Comparison of ENCODE assay signal across 1 cellular context in the genomic region with DNA sequence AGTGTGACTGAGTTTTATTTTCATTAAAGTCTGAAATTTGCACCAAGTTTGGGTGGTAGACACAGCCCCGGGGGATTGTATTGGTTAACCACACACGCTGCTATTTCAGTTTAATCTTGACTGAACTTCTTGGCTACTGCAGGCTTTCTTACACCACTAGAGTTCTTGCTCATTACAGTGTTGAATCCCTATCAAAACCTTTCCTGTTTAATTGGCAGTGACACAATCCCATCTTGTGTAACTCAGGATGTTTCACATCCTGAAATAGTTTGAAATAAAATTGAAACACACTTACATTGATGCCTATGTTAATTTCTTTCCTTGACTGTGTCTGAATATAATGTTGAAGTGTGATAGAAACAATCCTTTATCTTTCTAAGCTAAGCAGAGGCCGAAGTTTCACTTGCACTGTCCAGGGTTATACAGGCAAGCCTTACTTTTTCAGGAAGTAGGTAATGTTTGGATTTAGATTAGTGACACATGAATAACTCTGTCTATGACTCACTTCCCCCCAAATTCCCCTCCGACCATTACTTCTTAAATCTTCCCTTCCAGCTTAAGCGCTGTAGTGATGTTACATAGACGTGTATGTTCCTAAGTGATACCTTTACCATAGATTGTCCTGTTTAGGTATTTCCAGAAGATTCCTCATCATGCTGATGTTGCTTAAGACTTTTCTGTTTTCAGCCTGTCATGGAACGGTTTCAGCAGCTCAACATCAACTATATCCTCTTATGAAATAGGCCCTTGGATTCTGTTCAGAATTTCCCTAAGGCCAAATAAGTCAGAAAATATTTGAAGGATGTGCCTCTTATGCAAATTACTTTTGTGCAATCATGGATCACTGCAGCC.
A peak's percentile ranks its signal among the peaks of the same experiment; 100 is the strongest.
TF ChIP-seq lines count a peak whose summit lies in the region.

No MANE protein-coding gene starts in this region.

TF ChIP-seq in SK-N-SH, 30 proteins besides CTCF, POLR2A, EP300 and RAD21 (continued from another document):
- TF ChIP-seq GABPA (IDR thresholded peaks at IDR 0.05; ENCODE audit: low read depth) (peak; percentile 55), YY1 (IDR thresholded peaks at IDR 0.05; ENCODE audit: low read depth) (0 out of 2 replicates have a peak, but pooled peaks have one; percentile 17), RFX5 (IDR thresholded peaks at IDR 0.05; ENCODE audit: low read length) (no peak), NFIC (IDR thresholded peaks at IDR 0.05; ENCODE audit: borderline replicate concordance) (peak; percentile 55; the same call in 1 of the 2 replicates), FOXM1 (IDR thresholded peaks at IDR 0.05; ENCODE audit: low read depth) (0 out of 2 replicates have a peak, but pooled peaks have one; percentile 29), MXI1 (IDR thresholded peaks at IDR 0.05; ENCODE audit: low read depth, low read length) (no peak), SMC3 (IDR thresholded peaks at IDR 0.05; ENCODE audit: low read depth, low read length) (no peak)
- TF ChIP-seq, protein P1, sequence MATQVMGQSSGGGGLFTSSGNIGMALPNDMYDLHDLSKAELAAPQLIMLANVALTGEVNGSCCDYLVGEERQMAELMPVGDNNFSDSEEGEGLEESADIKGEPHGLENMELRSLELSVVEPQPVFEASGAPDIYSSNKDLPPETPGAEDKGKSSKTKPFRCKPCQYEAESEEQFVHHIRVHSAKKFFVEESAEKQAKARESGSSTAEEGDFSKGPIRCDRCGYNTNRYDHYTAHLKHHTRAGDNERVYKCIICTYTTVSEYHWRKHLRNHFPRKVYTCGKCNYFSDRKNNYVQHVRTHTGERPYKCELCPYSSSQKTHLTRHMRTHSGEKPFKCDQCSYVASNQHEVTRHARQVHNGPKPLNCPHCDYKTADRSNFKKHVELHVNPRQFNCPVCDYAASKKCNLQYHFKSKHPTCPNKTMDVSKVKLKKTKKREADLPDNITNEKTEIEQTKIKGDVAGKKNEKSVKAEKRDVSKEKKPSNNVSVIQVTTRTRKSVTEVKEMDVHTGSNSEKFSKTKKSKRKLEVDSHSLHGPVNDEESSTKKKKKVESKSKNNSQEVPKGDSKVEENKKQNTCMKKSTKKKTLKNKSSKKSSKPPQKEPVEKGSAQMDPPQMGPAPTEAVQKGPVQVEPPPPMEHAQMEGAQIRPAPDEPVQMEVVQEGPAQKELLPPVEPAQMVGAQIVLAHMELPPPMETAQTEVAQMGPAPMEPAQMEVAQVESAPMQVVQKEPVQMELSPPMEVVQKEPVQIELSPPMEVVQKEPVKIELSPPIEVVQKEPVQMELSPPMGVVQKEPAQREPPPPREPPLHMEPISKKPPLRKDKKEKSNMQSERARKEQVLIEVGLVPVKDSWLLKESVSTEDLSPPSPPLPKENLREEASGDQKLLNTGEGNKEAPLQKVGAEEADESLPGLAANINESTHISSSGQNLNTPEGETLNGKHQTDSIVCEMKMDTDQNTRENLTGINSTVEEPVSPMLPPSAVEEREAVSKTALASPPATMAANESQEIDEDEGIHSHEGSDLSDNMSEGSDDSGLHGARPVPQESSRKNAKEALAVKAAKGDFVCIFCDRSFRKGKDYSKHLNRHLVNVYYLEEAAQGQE (IDR thresholded peaks at IDR 0.05; ENCODE audit: low read depth, low read length), result no peak
- TF ChIP-seq, protein P2, sequence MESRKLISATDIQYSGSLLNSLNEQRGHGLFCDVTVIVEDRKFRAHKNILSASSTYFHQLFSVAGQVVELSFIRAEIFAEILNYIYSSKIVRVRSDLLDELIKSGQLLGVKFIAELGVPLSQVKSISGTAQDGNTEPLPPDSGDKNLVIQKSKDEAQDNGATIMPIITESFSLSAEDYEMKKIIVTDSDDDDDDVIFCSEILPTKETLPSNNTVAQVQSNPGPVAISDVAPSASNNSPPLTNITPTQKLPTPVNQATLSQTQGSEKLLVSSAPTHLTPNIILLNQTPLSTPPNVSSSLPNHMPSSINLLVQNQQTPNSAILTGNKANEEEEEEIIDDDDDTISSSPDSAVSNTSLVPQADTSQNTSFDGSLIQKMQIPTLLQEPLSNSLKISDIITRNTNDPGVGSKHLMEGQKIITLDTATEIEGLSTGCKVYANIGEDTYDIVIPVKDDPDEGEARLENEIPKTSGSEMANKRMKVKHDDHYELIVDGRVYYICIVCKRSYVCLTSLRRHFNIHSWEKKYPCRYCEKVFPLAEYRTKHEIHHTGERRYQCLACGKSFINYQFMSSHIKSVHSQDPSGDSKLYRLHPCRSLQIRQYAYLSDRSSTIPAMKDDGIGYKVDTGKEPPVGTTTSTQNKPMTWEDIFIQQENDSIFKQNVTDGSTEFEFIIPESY (IDR thresholded peaks at IDR 0.05; ENCODE audit: borderline replicate concordance, low read depth), result peak; percentile 28; the same call in 1 of the 2 replicates
- TF ChIP-seq, protein P3, sequence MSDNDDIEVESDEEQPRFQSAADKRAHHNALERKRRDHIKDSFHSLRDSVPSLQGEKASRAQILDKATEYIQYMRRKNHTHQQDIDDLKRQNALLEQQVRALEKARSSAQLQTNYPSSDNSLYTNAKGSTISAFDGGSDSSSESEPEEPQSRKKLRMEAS (IDR thresholded peaks at IDR 0.05; ENCODE audit: low read depth), result no peak; the same call in none of the 2 replicates
- TF ChIP-seq, protein P4, sequence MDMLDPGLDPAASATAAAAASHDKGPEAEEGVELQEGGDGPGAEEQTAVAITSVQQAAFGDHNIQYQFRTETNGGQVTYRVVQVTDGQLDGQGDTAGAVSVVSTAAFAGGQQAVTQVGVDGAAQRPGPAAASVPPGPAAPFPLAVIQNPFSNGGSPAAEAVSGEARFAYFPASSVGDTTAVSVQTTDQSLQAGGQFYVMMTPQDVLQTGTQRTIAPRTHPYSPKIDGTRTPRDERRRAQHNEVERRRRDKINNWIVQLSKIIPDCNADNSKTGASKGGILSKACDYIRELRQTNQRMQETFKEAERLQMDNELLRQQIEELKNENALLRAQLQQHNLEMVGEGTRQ (IDR thresholded peaks at IDR 0.05; ENCODE audit: borderline replicate concordance, low read depth, low read length), result no peak
- TF ChIP-seq, protein P5, sequence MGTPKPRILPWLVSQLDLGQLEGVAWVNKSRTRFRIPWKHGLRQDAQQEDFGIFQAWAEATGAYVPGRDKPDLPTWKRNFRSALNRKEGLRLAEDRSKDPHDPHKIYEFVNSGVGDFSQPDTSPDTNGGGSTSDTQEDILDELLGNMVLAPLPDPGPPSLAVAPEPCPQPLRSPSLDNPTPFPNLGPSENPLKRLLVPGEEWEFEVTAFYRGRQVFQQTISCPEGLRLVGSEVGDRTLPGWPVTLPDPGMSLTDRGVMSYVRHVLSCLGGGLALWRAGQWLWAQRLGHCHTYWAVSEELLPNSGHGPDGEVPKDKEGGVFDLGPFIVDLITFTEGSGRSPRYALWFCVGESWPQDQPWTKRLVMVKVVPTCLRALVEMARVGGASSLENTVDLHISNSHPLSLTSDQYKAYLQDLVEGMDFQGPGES (IDR thresholded peaks at IDR 0.05; ENCODE audit: low read depth, low read length), result no peak
